ENCODE assay signal across 17 cellular contexts in the genomic region with DNA sequence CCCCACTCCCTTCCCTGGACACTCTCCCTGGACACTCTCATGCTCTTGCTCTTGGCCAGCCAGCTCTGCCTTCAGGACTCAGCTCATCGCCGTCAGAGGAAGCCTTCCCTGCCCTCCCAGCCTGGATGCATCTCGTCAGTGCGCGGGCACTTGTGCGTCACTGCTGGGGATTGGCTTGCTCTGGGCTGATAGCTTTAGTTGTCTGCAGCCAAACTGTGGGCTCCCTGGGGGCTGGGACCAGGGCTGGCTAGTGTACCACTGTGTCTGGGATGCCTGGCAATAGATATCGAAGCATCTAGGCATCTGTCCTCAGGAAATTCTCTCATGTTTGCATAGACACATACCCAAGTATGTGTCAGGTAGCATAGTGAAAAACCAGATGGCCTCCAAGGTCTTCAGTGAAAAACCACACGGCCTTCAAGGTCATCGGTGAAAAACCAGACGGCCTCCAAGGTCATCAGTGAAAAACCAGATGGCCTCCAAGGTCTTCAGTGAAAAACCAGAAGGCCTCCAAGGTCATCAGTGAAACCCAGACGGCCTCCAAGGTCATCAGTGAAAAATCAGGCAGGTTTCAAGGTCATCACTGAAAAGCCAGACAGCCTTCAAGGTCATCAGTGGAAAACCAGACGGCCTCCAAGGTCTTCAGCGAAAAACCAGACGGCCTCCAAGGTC.
DNase-seq lines count a peak whose midpoint lies in the region; ATAC-seq and TF ChIP-seq lines count a peak whose summit lies in the region.
"Had no signal": no experiment of that assay in that cellular context is flagged by ENCODE, and none has a peak within 500 bp of the region (broad histone marks: within the 10 kb centered on the region; RNA-seq: fewer than 3 reads in every experiment).

No MANE protein-coding gene starts in this region.

- CTCF ChIA-PET in WTC11 (lab: Charles Lee), result interaction anchor here (1.6 kb wide), 1 partner anchor 181 kb away, joined by 3 read pairs; no protein-coding TSS in a partner anchor

- H2BK12ac ChIP-seq in H9 (ENCODE audit: insufficient read length, low read depth, low read length), result no peak overlapping the region

- DNase-seq in H9 (no peak), WTC11 (ENCODE audit: low spot score) (no peak), right atrium auricular region (ENCODE audit: low spot score) (peak; percentile 76), psoas muscle (peak; percentile 37 to 49), nephron progenitor cell (no peak), esophagus muscularis mucosa (ENCODE audit: extremely low spot score) (no peak), Ammon's horn (ENCODE audit: low spot score) (no peak), endothelial cell (ENCODE audit: low spot score) (no peak)
- DNase-seq: activated CD4-positive, CD25-positive, alpha-beta regulatory T cell treated with anti-CD3 and anti-CD28 coated beads, Interleukin-2, amount 50 U/mL, for 72 hours; activated effector memory CD4-positive, alpha-beta T cell treated with Interleukin-2 at 50 U/mL for 16 hours; endodermal cell; foreskin melanocyte; NCI-H524; occipital lobe; T1000 had no signal

- H3K79me2 ChIP-seq in H9 (ENCODE audit: insufficient read depth, low read length), result peaks cover 4% of the 10 kb centered on the region; the same call in 1 of the 2 replicates

- POLR2A ChIA-PET in WTC11 (lab: Charles Lee), result no interaction called here

- H4K8ac ChIP-seq in H9 (replicated peaks; ENCODE audit: insufficient read length, low read depth, low read length), result no peak overlapping the region

- no peak overlapping the region for H2AFZ ChIP-seq in H9 (ENCODE audit: low read length)

- H3T11ph ChIP-seq in H9 (ENCODE audit: low read length), result no peak overlapping the region

- no peak for ATAC-seq in WTC11
- no peak for ATAC-seq in psoas muscle
- ATAC-seq: mucosa of descending colon had no signal

- no peak overlapping the region for H3K56ac ChIP-seq in H9 (ENCODE audit: insufficient read length, low read depth, low read length)

- H3K14ac ChIP-seq in H9 (ENCODE audit: insufficient read depth, low read length), result no peak overlapping the region

- H3K4ac ChIP-seq in H9 (ENCODE audit: low read depth, low read length), result no peak overlapping the region; the same call in 1 of the 2 replicates

- H3K27me3 Mint-ChIP-seq in H9 (ENCODE audit: low read depth), result no peaks in the 10 kb centered on the region
- no peaks in the 10 kb centered on the region for H3K27me3 Mint-ChIP-seq in WTC11 (ENCODE audit: low read depth)
- H3K27me3 Mint-ChIP-seq in nephron progenitor cell (ENCODE audit: low read depth, poor library complexity), result no peaks in the 10 kb centered on the region
- peaks cover 16% of the 10 kb centered on the region for H3K27me3 Mint-ChIP-seq in endothelial cell (ENCODE audit: unreplicated experiment)

- H3K4me1 Mint-ChIP-seq in H9 (peaks cover 27 to 32% of the 10 kb centered on the region in 2 experiments), WTC11 (peaks cover 35% of the 10 kb centered on the region), nephron progenitor cell (peaks cover 31% of the 10 kb centered on the region), endothelial cell (ENCODE audit: unreplicated experiment) (peaks cover 38% of the 10 kb centered on the region)

- H3K4me1 ChIP-seq in H9 (ENCODE audit: insufficient read depth, low read length), result no peaks in the 10 kb centered on the region; the same call in 1 of the 2 replicates
- H3K4me1 ChIP-seq in right atrium auricular region, result peaks cover 0 to 73% of the 10 kb centered on the region in 2 donors
- peaks cover 14% of the 10 kb centered on the region for H3K4me1 ChIP-seq in psoas muscle
- H3K4me1 ChIP-seq in esophagus muscularis mucosa, result peaks cover 40 to 46% (median 43%) of the 10 kb centered on the region in 4 donors

- H2BK5ac ChIP-seq in H9 (ENCODE audit: insufficient read length, low read length), result peak overlapping the region; percentile 49

- peaks cover 7 to 12% (median 9%) of the 10 kb centered on the region in 3 experiments for H3K36me3 Mint-ChIP-seq in H9 (ENCODE audit: insufficient read depth in 1 of 3, low read depth in 3 of 3)
- H3K36me3 Mint-ChIP-seq in WTC11, result peaks cover 12% of the 10 kb centered on the region
- H3K36me3 Mint-ChIP-seq in nephron progenitor cell (ENCODE audit: low read depth), result peaks cover 11% of the 10 kb centered on the region
- H3K36me3 Mint-ChIP-seq in endothelial cell (ENCODE audit: low read depth, unreplicated experiment), result peaks cover 18% of the 10 kb centered on the region

- H2BK15ac ChIP-seq in H9 (ENCODE audit: low read depth, low read length), result peak overlapping the region; percentile 81; the same call in 1 of the 2 replicates

- H3K36me3 ChIP-seq in right atrium auricular region (no peaks in the 10 kb centered on the region), psoas muscle (ENCODE audit: insufficient read depth in 1 of 2, low read depth in 1 of 2) (no peaks in the 10 kb centered on the region), esophagus muscularis mucosa (no peaks in the 10 kb centered on the region)
- H3K36me3 ChIP-seq: SJSA1 had no signal

- H3K9me3 ChIP-seq in H9 (ENCODE audit: control insufficient read depth, low read depth, low read length) (no peaks in the 10 kb centered on the region), right atrium auricular region (no peaks in the 10 kb centered on the region), psoas muscle (no peaks in the 10 kb centered on the region), esophagus muscularis mucosa (no peaks in the 10 kb centered on the region)
- H3K9me3 ChIP-seq: mucosa of descending colon had no signal

- H3K4me3 Mint-ChIP-seq in H9 (no peak overlapping the region), WTC11 (no peak overlapping the region), nephron progenitor cell (no peak overlapping the region), endothelial cell (ENCODE audit: unreplicated experiment) (no peak overlapping the region)
- H3K4me3 Mint-ChIP-seq: endodermal cell had no signal

- H2BK120ac ChIP-seq in H9 (ENCODE audit: low read depth, low read length, poor library complexity, severe bottlenecking), result no peak overlapping the region

- peaks cover 19% of the 10 kb centered on the region for H3K79me1 ChIP-seq in H9 (ENCODE audit: insufficient read depth, low read depth, low read length, poor library complexity, severe bottlenecking)

- TF ChIP-seq CTCF in H9 (conservative IDR thresholded peaks at IDR 0.05), result no peak
- TF ChIP-seq CTCF in WTC11 (IDR thresholded peaks at IDR 0.05), result no peak
- TF ChIP-seq CTCF in right atrium auricular region (IDR thresholded peaks at IDR 0.05), result no peak
- no peak for TF ChIP-seq CTCF in psoas muscle (IDR thresholded peaks at IDR 0.05)
- TF ChIP-seq CTCF in nephron progenitor cell (IDR thresholded peaks at IDR 0.05), result no peak
- no peak for TF ChIP-seq CTCF in esophagus muscularis mucosa (IDR thresholded peaks at IDR 0.05)
- TF ChIP-seq CTCF in endothelial cell (IDR thresholded peaks at IDR 0.05; ENCODE audit: unreplicated experiment), result no peak

- no peak overlapping the region for H3K9ac ChIP-seq in H9 (ENCODE audit: extremely low read depth, insufficient read length, low read length)

- peak overlapping the region; percentile 15 to 46 (median 26); a peak in 5 of 7 replicates for H3K27ac Mint-ChIP-seq in H9
- H3K27ac Mint-ChIP-seq in WTC11, result peak overlapping the region; percentile 43; the same call in 1 of the 2 replicates
- H3K27ac Mint-ChIP-seq in nephron progenitor cell, result no peak overlapping the region
- no peak overlapping the region for H3K27ac Mint-ChIP-seq in endothelial cell (ENCODE audit: unreplicated experiment)
- H3K27ac Mint-ChIP-seq: endodermal cell had no signal

- no peak overlapping the region for H3K4me2 ChIP-seq in H9 (ENCODE audit: insufficient read depth, insufficient read length, low read length)

- H3K9me3 Mint-ChIP-seq in H9 (no peaks in the 10 kb centered on the region), WTC11 (peaks cover 1% of the 10 kb centered on the region; the same call in 1 of the 2 replicates), nephron progenitor cell (peaks cover under 1% of the 10 kb centered on the region), endothelial cell (ENCODE audit: unreplicated experiment) (no peaks in the 10 kb centered on the region)
- H3K9me3 Mint-ChIP-seq: endodermal cell had no signal

- no peak for TF ChIP-seq POLR2A in esophagus muscularis mucosa (IDR thresholded peaks at IDR 0.05; ENCODE audit: low read depth)

- no peaks in the 10 kb centered on the region for H3K23me2 ChIP-seq in H9 (ENCODE audit: insufficient read length, low read depth, low read length, poor library complexity, severe bottlenecking)

- no peak overlapping the region for H4K5ac ChIP-seq in H9 (ENCODE audit: insufficient read length, low read depth, low read length)

- H4K20me1 ChIP-seq in H9 (ENCODE audit: control insufficient read depth, insufficient read depth, insufficient read length), result no peaks in the 10 kb centered on the region

- TF ChIP-seq EP300 in esophagus muscularis mucosa (IDR thresholded peaks at IDR 0.05), result no peak

- intact Hi-C loops in psoas muscle (cut with DNase I), result no loop called here
- intact Hi-C loops in esophagus muscularis mucosa (cut with DNase I), result no loop called here

- no peak overlapping the region for H3K23ac ChIP-seq in H9 (ENCODE audit: insufficient read length, low read depth, low read length)

- H2AK5ac ChIP-seq in H9 (ENCODE audit: insufficient read length, low read length), result peak overlapping the region; percentile 67

- peak overlapping the region; percentile 62 for H4K91ac ChIP-seq in H9 (ENCODE audit: insufficient read length, low read depth, low read length)

- no peak overlapping the region for H3K18ac ChIP-seq in H9 (ENCODE audit: insufficient read length, low read depth, low read length)

- H3K27ac ChIP-seq in H9 (ENCODE audit: insufficient read length, low read depth, low read length) (no peak overlapping the region), right atrium auricular region (peak overlapping the region in 1 of 2 donors; percentile 4), psoas muscle (no peak overlapping the region), esophagus muscularis mucosa (replicated peaks in 1 of 4) (no peak overlapping the region)

- no peak overlapping the region for H2BK20ac ChIP-seq in H9 (ENCODE audit: low read depth, low read length, poor library complexity, severe bottlenecking)

- H3K27me3 ChIP-seq in H9 (ENCODE audit: insufficient read depth, low read length), result no peaks in the 10 kb centered on the region
- H3K27me3 ChIP-seq in right atrium auricular region, result no peaks in the 10 kb centered on the region
- no peaks in the 10 kb centered on the region for H3K27me3 ChIP-seq in psoas muscle (ENCODE audit: insufficient read depth in 3 of 3, low read length in 2 of 3)
- H3K27me3 ChIP-seq in esophagus muscularis mucosa, result no peaks in the 10 kb centered on the region
- H3K27me3 ChIP-seq: SJSA1 had no signal

- WGBS in H9 (ENCODE audit: extremely low coverage, insufficient read length, low lambda C conversion rate), result no CpG with 5 or more reads among the region's 14 CpGs
- 80 to 87% (median 82%) methylated on average over 14 of the region's 14 CpGs for WGBS in psoas muscle, 3 donors
- WGBS in esophagus muscularis mucosa, result 85% methylated on average over 14 of the region's 14 CpGs

- H3K4me3 ChIP-seq in right atrium auricular region (no peak overlapping the region), psoas muscle (no peak overlapping the region), esophagus muscularis mucosa (no peak overlapping the region)
- H3K4me3 ChIP-seq: mucosa of descending colon, SJSA1 had no signal

Comparison
In these comparisons a context has a peak if more than half of its experiments do, and no peak if none do; other contexts are left out.
1. DNase-seq: peak in right atrium auricular region (single experiment) and psoas muscle (2 of 2); none in H9 (single experiment), WTC11 (single experiment), nephron progenitor cell (single experiment), esophagus muscularis mucosa (single experiment), Ammon's horn (single experiment) and endothelial cell (single experiment).
2. H3K27ac Mint-ChIP-seq: peak in H9 (3 of 3) and WTC11 (single experiment); none in nephron progenitor cell (single experiment) and endothelial cell (single experiment).